10 cellular contexts compared by ENCODE assay signal in genomic region chrX:128518508-128518907, GRCh38.
A peak's percentile ranks its signal among the peaks of the same experiment; 100 is the strongest.
DNase-seq lines count a peak whose midpoint lies in the region; ATAC-seq and TF ChIP-seq lines count a peak whose summit lies in the region.
"Had no signal": no experiment of that assay in that cellular context is flagged by ENCODE, and none has a peak within 500 bp of the region (broad histone marks: within the 10 kb centered on the region; RNA-seq: fewer than 3 reads in every experiment).

No MANE protein-coding gene starts in this region.

- H3K9me3 ChIP-seq in right atrium auricular region (no peaks in the 10 kb centered on the region), upper lobe of right lung (no peaks in the 10 kb centered on the region)
- H3K9me3 ChIP-seq: tibial nerve had no signal

- no peak overlapping the region for H3K27ac Mint-ChIP-seq in endothelial cell (ENCODE audit: unreplicated experiment)
- H3K27ac Mint-ChIP-seq: CD8-positive, alpha-beta T cell had no signal

- H3K4me3 ChIP-seq in right atrium auricular region (no peak overlapping the region), upper lobe of right lung (no peak overlapping the region)
- H3K4me3 ChIP-seq: tibial nerve had no signal

- TF ChIP-seq CTCF in 22Rv1 (IDR thresholded peaks at IDR 0.05) = peak; percentile 54
- TF ChIP-seq CTCF in endothelial cell (IDR thresholded peaks at IDR 0.05; ENCODE audit: unreplicated experiment) = no peak
- no peak for TF ChIP-seq CTCF in right atrium auricular region (IDR thresholded peaks at IDR 0.05)
- TF ChIP-seq CTCF in upper lobe of right lung (IDR thresholded peaks at IDR 0.05) = no peak

- H3K9me3 Mint-ChIP-seq in endothelial cell (ENCODE audit: unreplicated experiment) = no peaks in the 10 kb centered on the region
- H3K9me3 Mint-ChIP-seq: CD8-positive, alpha-beta T cell had no signal

- H3K27ac ChIP-seq in 22Rv1 = no peak overlapping the region
- no peak overlapping the region for H3K27ac ChIP-seq in right atrium auricular region
- H3K27ac ChIP-seq in upper lobe of right lung = no peak overlapping the region
- H3K27ac ChIP-seq: tibial nerve had no signal

- no peaks in the 10 kb centered on the region for H3K36me3 Mint-ChIP-seq in endothelial cell (ENCODE audit: low read depth, unreplicated experiment)
- H3K36me3 Mint-ChIP-seq: CD8-positive, alpha-beta T cell had no signal

- no peaks in the 10 kb centered on the region for H3K27me3 ChIP-seq in right atrium auricular region
- H3K27me3 ChIP-seq in upper lobe of right lung = no peaks in the 10 kb centered on the region
- H3K27me3 ChIP-seq: tibial nerve had no signal

- H3K36me3 ChIP-seq in right atrium auricular region = no peaks in the 10 kb centered on the region
- no peaks in the 10 kb centered on the region for H3K36me3 ChIP-seq in upper lobe of right lung
- H3K36me3 ChIP-seq: tibial nerve had no signal

- no peaks in the 10 kb centered on the region for H3K27me3 Mint-ChIP-seq in endothelial cell (ENCODE audit: unreplicated experiment)

- intact Hi-C loops in upper lobe of right lung (cut with DNase I) = no loop called here

- no peaks in the 10 kb centered on the region for H3K4me1 Mint-ChIP-seq in endothelial cell (ENCODE audit: unreplicated experiment)

- H3K4me1 ChIP-seq in right atrium auricular region (no peaks in the 10 kb centered on the region), upper lobe of right lung (no peaks in the 10 kb centered on the region)
- H3K4me1 ChIP-seq: tibial nerve had no signal

- DNase-seq in NCI-H2081 (lab: John Stamatoyannopoulos, UW) (peak; percentile 2 to 21), endothelial cell (ENCODE audit: low spot score) (peak; percentile 3), right atrium auricular region (ENCODE audit: low spot score) (no peak), medulla oblongata (ENCODE audit: extremely low spot score) (no peak), upper lobe of right lung (no peak)
- DNase-seq: CD8-positive, alpha-beta T cell had no signal

- ATAC-seq in GM19023 (IDR thresholded peaks at IDR 0.05; ENCODE audit: unreplicated experiment) = peak; percentile 52
- no peak for ATAC-seq in upper lobe of right lung
- no peak for ATAC-seq in HG02610 (IDR thresholded peaks at IDR 0.05; ENCODE audit: unreplicated experiment)
- ATAC-seq: CD8-positive, alpha-beta T cell had no signal

- no peak overlapping the region for H3K4me3 Mint-ChIP-seq in endothelial cell (ENCODE audit: unreplicated experiment)
- H3K4me3 Mint-ChIP-seq: CD8-positive, alpha-beta T cell had no signal

Comparison
In these comparisons a context has a peak if more than half of its experiments do, and no peak if none do; other contexts are left out.
1. DNase-seq: peak in NCI-H2081 (2 of 2) and endothelial cell (single experiment); none in right atrium auricular region (single experiment), medulla oblongata (single experiment) and upper lobe of right lung (single experiment).